In genomic region chr21:43299441-43300277, GRCh38 we compare ENCODE assay signal across 1 cellular context.
A peak's percentile ranks its signal among the peaks of the same experiment; 100 is the strongest.
TF ChIP-seq lines count a peak whose summit lies in the region.

No MANE protein-coding gene starts in this region.

TF ChIP-seq in HepG2, 621 proteins besides CTCF, POLR2A, EP300 and RAD21 (continued from another document and continues in another):
- TF ChIP-seq GPBP1L1 (CRISPR knock-in tag; IDR thresholded peaks at IDR 0.05) (no peak), FOXO4 (CRISPR knock-in tag; conservative IDR thresholded peaks at IDR 0.05) (0 out of 2 replicates have a peak, but pooled peaks have one; percentile 21), KDM5A (IDR thresholded peaks at IDR 0.05; ENCODE audit: borderline replicate concordance, low read length) (no peak), ERF (CRISPR knock-in tag; IDR thresholded peaks at IDR 0.05) (no peak), NFATC3 (CRISPR knock-in tag; IDR thresholded peaks at IDR 0.05) (no peak), ZGPAT (CRISPR knock-in tag; IDR thresholded peaks at IDR 0.05) (peak; percentile 57; the same call in 1 of the 2 replicates), ZBTB21 (CRISPR knock-in tag; IDR thresholded peaks at IDR 0.05) (no peak), KLF13 (CRISPR knock-in tag; IDR thresholded peaks at IDR 0.05) (no peak), HDAC1 (CRISPR knock-in tag; IDR thresholded peaks at IDR 0.05) (peak; percentile 78), ATF6 (CRISPR knock-in tag; conservative IDR thresholded peaks at IDR 0.05) (no peak), JUND (CRISPR knock-in tag; IDR thresholded peaks at IDR 0.05) (no peak), MTA1 (CRISPR knock-in tag; IDR thresholded peaks at IDR 0.05; ENCODE audit: borderline replicate concordance) (peak; percentile 92; the same call in 1 of the 2 replicates), TAF1 (CRISPR knock-in tag; IDR thresholded peaks at IDR 0.05) (no peak), ZBTB46 (CRISPR knock-in tag; IDR thresholded peaks at IDR 0.05; ENCODE audit: borderline replicate concordance) (no peak), ZFY (CRISPR knock-in tag; IDR thresholded peaks at IDR 0.05) (peak; percentile 62), ZNF30 (CRISPR knock-in tag; IDR thresholded peaks at IDR 0.05) (peak; percentile 22; the same call in 1 of the 2 replicates), HNF1B (CRISPR knock-in tag; IDR thresholded peaks at IDR 0.05) (no peak), TCF12 (IDR thresholded peaks at IDR 0.05) (no peak), TCF12 (CRISPR knock-in tag; IDR thresholded peaks at IDR 0.05) (peak; percentile 79; the same call in 1 of the 2 replicates), NCOA5 (CRISPR knock-in tag; IDR thresholded peaks at IDR 0.05) (no peak), SIN3B (IDR thresholded peaks at IDR 0.05; ENCODE audit: low read length) (no peak), HNRNPK (IDR thresholded peaks at IDR 0.05; ENCODE audit: low read depth, low read length, poor library complexity, severe bottlenecking) (no peak), ZNF180 (CRISPR knock-in tag; IDR thresholded peaks at IDR 0.05; ENCODE audit: borderline replicate concordance, low read depth) (no peak), SCMH1 (CRISPR knock-in tag; IDR thresholded peaks at IDR 0.05; ENCODE audit: borderline replicate concordance) (no peak), HMGA1 (CRISPR knock-in tag; conservative IDR thresholded peaks at IDR 0.05) (no peak), ZNF781 (CRISPR knock-in tag; IDR thresholded peaks at IDR 0.05; ENCODE audit: borderline replicate concordance, not compliant biosample characterization) (no peak), FOSL1 (CRISPR knock-in tag; IDR thresholded peaks at IDR 0.05; ENCODE audit: borderline replicate concordance) (no peak), ZNF468 (CRISPR knock-in tag; IDR thresholded peaks at IDR 0.05) (no peak), SIN3A (IDR thresholded peaks at IDR 0.05; ENCODE audit: borderline replicate concordance, low read depth, low read length) (no peak), JARID2 (CRISPR knock-in tag; IDR thresholded peaks at IDR 0.05; ENCODE audit: insufficient replicate concordance) (no peak), ZFP62 (CRISPR knock-in tag; IDR thresholded peaks at IDR 0.05) (no peak), BHLHE40 (IDR thresholded peaks at IDR 0.05; ENCODE audit: low read length) (no peak), SUZ12 (IDR thresholded peaks at IDR 0.05; ENCODE audit: low read depth, low read length) (no peak), ATAD3A (CRISPR knock-in tag; IDR thresholded peaks at IDR 0.05) (no peak), NFKB2 (CRISPR knock-in tag; IDR thresholded peaks at IDR 0.05; ENCODE audit: borderline replicate concordance) (peak; percentile 17; the same call in 1 of the 2 replicates), TOPORS (CRISPR knock-in tag; IDR thresholded peaks at IDR 0.05) (no peak), ESRRA (CRISPR knock-in tag; IDR thresholded peaks at IDR 0.05; ENCODE audit: low read depth) (peak; percentile 75; the same call in 1 of the 2 replicates), FOXA1 (IDR thresholded peaks at IDR 0.05) (no peak), FOXA1 (CRISPR knock-in tag; IDR thresholded peaks at IDR 0.05) (peak; percentile 49; the same call in 1 of the 2 replicates), ZNF570 (CRISPR knock-in tag; IDR thresholded peaks at IDR 0.05; ENCODE audit: borderline replicate concordance) (no peak), ZNF496 (CRISPR knock-in tag; IDR thresholded peaks at IDR 0.05; ENCODE audit: insufficient replicate concordance) (no peak), SRSF1 (optimal IDR thresholded peaks at IDR 0.05; ENCODE audit: low read depth, low read length) (no peak), TSC22D2 (CRISPR knock-in tag; IDR thresholded peaks at IDR 0.05; ENCODE audit: borderline replicate concordance) (no peak), RFX3 (CRISPR knock-in tag; IDR thresholded peaks at IDR 0.05) (no peak), EHMT2 (IDR thresholded peaks at IDR 0.05; ENCODE audit: borderline replicate concordance, low read depth, low read length) (no peak), ZNF138 (CRISPR knock-in tag; IDR thresholded peaks at IDR 0.05; ENCODE audit: low read depth) (no peak), IRF2 (CRISPR knock-in tag; IDR thresholded peaks at IDR 0.05) (no peak), STAT6 (CRISPR knock-in tag; IDR thresholded peaks at IDR 0.05; ENCODE audit: borderline replicate concordance) (no peak), ZNF12 (CRISPR knock-in tag; IDR thresholded peaks at IDR 0.05) (peak; percentile 25; the same call in 1 of the 2 replicates), ZFP91 (CRISPR knock-in tag; IDR thresholded peaks at IDR 0.05; ENCODE audit: borderline replicate concordance) (peak; percentile 31), THYN1 (CRISPR knock-in tag; IDR thresholded peaks at IDR 0.05; ENCODE audit: borderline replicate concordance, low read depth) (no peak), KLF11 (CRISPR knock-in tag; IDR thresholded peaks at IDR 0.05) (no peak), RNF219 (CRISPR knock-in tag; IDR thresholded peaks at IDR 0.05) (no peak), ZNF713 (CRISPR knock-in tag; IDR thresholded peaks at IDR 0.05) (0 out of 2 replicates have a peak, but pooled peaks have one; percentile 36)
